8 cellular contexts compared by ENCODE assay signal in the genomic region with DNA sequence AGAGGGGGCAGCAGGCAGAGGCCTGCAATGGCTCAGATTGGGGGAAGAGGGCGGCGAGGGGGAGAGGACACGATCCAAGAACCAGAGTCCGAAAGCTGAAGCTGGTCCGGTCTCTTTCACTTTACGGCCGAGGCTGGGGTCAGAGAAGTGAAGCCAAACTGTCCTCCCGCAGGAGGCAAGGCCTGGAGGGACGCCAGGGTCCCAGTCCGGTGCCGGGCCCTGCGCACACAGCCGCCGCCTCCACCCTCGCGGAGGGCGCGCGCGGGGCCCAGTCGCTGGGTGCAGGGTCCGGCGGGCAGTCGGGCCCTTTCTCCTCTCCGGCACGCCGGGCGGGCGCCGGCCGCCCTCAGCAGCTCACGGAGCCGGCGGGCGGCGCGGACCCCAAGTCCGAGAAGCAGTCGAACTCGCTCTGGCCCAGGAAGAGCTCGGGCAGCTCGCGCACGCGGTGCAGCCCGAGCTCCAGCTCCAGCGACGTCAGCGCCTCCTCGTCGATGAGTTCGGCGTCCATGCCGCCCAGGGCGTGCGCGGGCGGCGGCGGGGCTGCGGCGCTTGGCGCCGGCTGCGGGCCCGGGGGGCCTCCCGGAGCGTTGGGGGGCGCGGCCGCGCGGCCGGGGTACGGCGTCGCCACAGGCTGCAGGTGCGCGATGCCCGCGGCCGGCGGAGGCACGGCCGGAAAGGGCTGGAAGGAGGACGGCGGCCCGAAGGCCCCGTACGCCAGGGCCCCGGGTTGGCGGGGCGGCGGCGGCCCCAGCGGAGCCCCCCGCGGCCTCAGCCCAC. TPM values are rescaled to one million over a fixed set of nuclear protein-coding genes. Genes with fewer than 3 reads are reported as not detected.
DNase-seq lines count a peak whose midpoint lies in the region; ATAC-seq and TF ChIP-seq lines count a peak whose summit lies in the region.

No MANE protein-coding gene starts in this region.

- WGBS in esophagus muscularis mucosa: 19% methylated on average over 8 of the region's 98 CpGs

- H3K27me3 ChIP-seq in esophagus muscularis mucosa (no peaks in the 10 kb centered on the region), vagina (no peaks in the 10 kb centered on the region)

- H3K36me3 ChIP-seq in esophagus muscularis mucosa: no peaks in the 10 kb centered on the region
- no peaks in the 10 kb centered on the region for H3K36me3 ChIP-seq in vagina

- intact Hi-C loops in activated CD8-positive, alpha-beta T cell treated with anti-CD3 and anti-CD28 coated beads for 36 hours (cut with micrococcal nuclease): loop anchor here (5.0 kb wide), 1 partner anchor 91 kb away; no protein-coding TSS in a partner anchor
- intact Hi-C loops in esophagus muscularis mucosa (cut with DNase I): loop anchor here (5.0 kb wide), 1 partner anchor 91 kb away; no protein-coding TSS in a partner anchor
- intact Hi-C loops in vagina (cut with DNase I): loop anchor here (5.0 kb wide), 1 partner anchor 86 kb away; no protein-coding TSS in a partner anchor

- H3K4me1 Mint-ChIP-seq in activated CD8-positive, alpha-beta T cell treated with anti-CD3 and anti-CD28 coated beads for 36 hours (ENCODE audit: low read depth): peaks cover 16% of the 10 kb centered on the region
- H3K4me1 Mint-ChIP-seq in natural killer cell treated with Interleukin-12 subunit alpha and Interleukin-12 subunit beta and Interleukin-15 and Interleukin-18, amount 100 ng/mL, for 72 hours (ENCODE audit: low read depth in 2 of 2): peaks cover 12 to 16% of the 10 kb centered on the region in 2 donors

- CTCF ChIA-PET in activated CD8-positive, alpha-beta T cell treated with anti-CD3 and anti-CD28 coated beads for 36 hours (lab: Charles Lee): interaction anchor here (0.9 to 6.1 kb wide), 7 partner anchors 12 to 119 kb away, joined by 3 to 42 read pairs (median 5); no protein-coding TSS in a partner anchor

- H3K27ac Mint-ChIP-seq in activated CD8-positive, alpha-beta T cell treated with anti-CD3 and anti-CD28 coated beads for 36 hours: peak overlapping the region; percentile 73
- H3K27ac Mint-ChIP-seq in natural killer cell treated with Interleukin-12 subunit alpha and Interleukin-12 subunit beta and Interleukin-15 and Interleukin-18, amount 100 ng/mL, for 72 hours: peak overlapping the region; percentile 41 to 67

- TF ChIP-seq CTCF in activated CD8-positive, alpha-beta T cell treated with anti-CD3 and anti-CD28 coated beads for 36 hours (IDR thresholded peaks at IDR 0.05): no peak
- TF ChIP-seq CTCF in esophagus muscularis mucosa (IDR thresholded peaks at IDR 0.05) (no peak), vagina (IDR thresholded peaks at IDR 0.05) (no peak)

- ATAC-seq in HG03108 (IDR thresholded peaks at IDR 0.05; ENCODE audit: unreplicated experiment): peak; percentile 14
- no peak for ATAC-seq in activated CD8-positive, alpha-beta T cell treated with anti-CD3 and anti-CD28 coated beads for 36 hours
- ATAC-seq in natural killer cell treated with Interleukin-12 subunit alpha and Interleukin-12 subunit beta and Interleukin-15 and Interleukin-18, amount 100 ng/mL, for 72 hours: no peak

- no peaks in the 10 kb centered on the region for H3K9me3 ChIP-seq in esophagus muscularis mucosa
- no peaks in the 10 kb centered on the region for H3K9me3 ChIP-seq in vagina

- H3K27me3 Mint-ChIP-seq in activated CD8-positive, alpha-beta T cell treated with anti-CD3 and anti-CD28 coated beads for 36 hours: peaks cover 3% of the 10 kb centered on the region
- H3K27me3 Mint-ChIP-seq in natural killer cell treated with Interleukin-12 subunit alpha and Interleukin-12 subunit beta and Interleukin-15 and Interleukin-18, amount 100 ng/mL, for 72 hours: peaks cover 10 to 12% of the 10 kb centered on the region in 2 donors

- H3K27ac ChIP-seq in esophagus muscularis mucosa (replicated peaks in 1 of 4) (peak overlapping the region; percentile 87 to 92 (median 90)), vagina (peak overlapping the region; percentile 78)

- TF ChIP-seq POLR2A in esophagus muscularis mucosa (IDR thresholded peaks at IDR 0.05; ENCODE audit: low read depth) (no peak), vagina (IDR thresholded peaks at IDR 0.05) (no peak)

- peak overlapping the region; percentile 73 for H3K4me3 Mint-ChIP-seq in activated CD8-positive, alpha-beta T cell treated with anti-CD3 and anti-CD28 coated beads for 36 hours
- H3K4me3 Mint-ChIP-seq in natural killer cell treated with Interleukin-12 subunit alpha and Interleukin-12 subunit beta and Interleukin-15 and Interleukin-18, amount 100 ng/mL, for 72 hours: peak overlapping the region; percentile 86

- no peaks in the 10 kb centered on the region for H3K36me3 Mint-ChIP-seq in activated CD8-positive, alpha-beta T cell treated with anti-CD3 and anti-CD28 coated beads for 36 hours (ENCODE audit: low read depth)
- H3K36me3 Mint-ChIP-seq in natural killer cell treated with Interleukin-12 subunit alpha and Interleukin-12 subunit beta and Interleukin-15 and Interleukin-18, amount 100 ng/mL, for 72 hours: no peaks in the 10 kb centered on the region

- peak; percentile 59 for DNase-seq in ELR (ENCODE audit: low read depth)
- peak; percentile 57 for DNase-seq in activated CD8-positive, alpha-beta T cell treated with anti-CD3 and anti-CD28 coated beads for 36 hours
- no peak for DNase-seq in esophagus muscularis mucosa (ENCODE audit: extremely low spot score)
- no peak for DNase-seq in natural killer cell treated with Interleukin-12 subunit alpha and Interleukin-12 subunit beta and Interleukin-15 and Interleukin-18, amount 100 ng/mL, for 72 hours (ENCODE audit: low spot score)
- DNase-seq in vagina (ENCODE audit: extremely low spot score in 2 of 2): no peak
- DNase-seq in DMS153 treated with DMSO at 0.1 percent for 48 hours (lab: John Stamatoyannopoulos, UW; ENCODE audit: unreplicated experiment): no peak
- DNase-seq in NCI-H2107 (lab: John Stamatoyannopoulos, UW): no peak

- no peaks in the 10 kb centered on the region for H3K9me3 Mint-ChIP-seq in activated CD8-positive, alpha-beta T cell treated with anti-CD3 and anti-CD28 coated beads for 36 hours
- no peaks in the 10 kb centered on the region for H3K9me3 Mint-ChIP-seq in natural killer cell treated with Interleukin-12 subunit alpha and Interleukin-12 subunit beta and Interleukin-15 and Interleukin-18, amount 100 ng/mL, for 72 hours

- H3K4me1 ChIP-seq in esophagus muscularis mucosa: peaks cover 15 to 39% (median 28%) of the 10 kb centered on the region in 4 donors
- peaks cover 22% of the 10 kb centered on the region for H3K4me1 ChIP-seq in vagina

- TF ChIP-seq EP300 in esophagus muscularis mucosa (IDR thresholded peaks at IDR 0.05): no peak

- POLR2A ChIA-PET in activated CD8-positive, alpha-beta T cell treated with anti-CD3 and anti-CD28 coated beads for 36 hours (lab: Charles Lee): interaction anchor here (0.6 to 2.0 kb wide), 5 partner anchors 8 to 202 kb away, joined by 3 to 7 read pairs (median 6); partner anchors contain the start of gene CTPS1

- H3K4me3 ChIP-seq in esophagus muscularis mucosa (peak overlapping the region; percentile 81 to 94 (median 86)), vagina (peak overlapping the region; percentile 71 to 97)

RNA-seq across cellular contexts. Expression of gene CITED4, which starts 0.7 kb away (rescaled TPM):
- 1 to 10 TPM; 6.7 to 7.4 TPM for total RNA-seq in activated CD8-positive, alpha-beta T cell treated with anti-CD3 and anti-CD28 coated beads for 36 hours
- total RNA-seq in esophagus muscularis mucosa: 10 to 100 TPM; 10.1 to 37.8 (median 18.5) TPM
- total RNA-seq in natural killer cell treated with Interleukin-12 subunit alpha and Interleukin-12 subunit beta and Interleukin-15 and Interleukin-18, amount 100 ng/mL, for 72 hours: 1 to 10 TPM; 2.5 to 3.5 TPM
- total RNA-seq in vagina: 16.5 TPM

Comparison
In these comparisons a context has a peak if more than half of its experiments do, and no peak if none do; other contexts are left out.
1. DNase-seq: peak in ELR (single experiment) and activated CD8-positive, alpha-beta T cell treated with anti-CD3 and anti-CD28 coated beads for 36 hours (single experiment); none in esophagus muscularis mucosa (single experiment), natural killer cell treated with Interleukin-12 subunit alpha and Interleukin-12 subunit beta and Interleukin-15 and Interleukin-18, amount 100 ng/mL, for 72 hours (single experiment), vagina (0 of 2), DMS153 treated with DMSO at 0.1 percent for 48 hours (single experiment) and NCI-H2107 (single experiment).